16 cellular contexts compared by ENCODE assay signal in genomic region chr17:8494506-8495111, GRCh38.
"Had no signal": no experiment of that assay in that cellular context is flagged by ENCODE, and none has a peak within 500 bp of the region (broad histone marks: within the 10 kb centered on the region; RNA-seq: fewer than 3 reads in every experiment).

No MANE protein-coding gene starts in this region.

- H3K9me3 ChIP-seq: suprapubic skin had no signal

- FAIRE-seq: bronchial epithelial cell, TTC549 had no signal

- DNase-seq: activated B cell treated with CpG ODN at 0.5 μM for 24 hours; activated CD4-positive, alpha-beta T cell treated with anti-CD3 and anti-CD28 coated beads, Interleukin-2, amount 10 ng/mL, durations not matched to agents 24 days and 14 days; activated CD8-positive, alpha-beta memory T cell treated with anti-CD3 and anti-CD28 coated beads, Interleukin-2, amount 50 U/mL, for 4 hours; activated CD8-positive, alpha-beta T cell treated with anti-CD3 and anti-CD28 coated beads, Interleukin-2, amount 10 ng/mL, durations not matched to agents 7 days and 5 days; activated gamma-delta T cell; activated naive CD8-positive, alpha-beta T cell treated with anti-CD3 and anti-CD28 coated beads for 36 hours; activated T-cell treated with anti-CD3 and anti-CD28 coated beads, Interleukin-2, amount 50 U/mL, for 72 hours; dermis blood vessel endothelial cell; occipital lobe; stimulated activated CD4-positive, alpha-beta T cell treated with anti-CD3 and anti-CD28 coated beads, Interleukin-4, amount 100 ng/mL, for 24 hours had no signal

- ATAC-seq: activated CD8-positive, alpha-beta T cell treated with anti-CD3 and anti-CD28 coated beads, Interleukin-2, amount 10 ng/mL, durations not matched to agents 7 days and 5 days; activated T-cell treated with anti-CD3 and anti-CD28 coated beads, Interleukin-2, amount 50 U/mL, for 72 hours had no signal

- H3K27ac ChIP-seq: skin epidermis, suprapubic skin had no signal

- H3K27me3 ChIP-seq: suprapubic skin had no signal

- H3K4me3 Mint-ChIP-seq: activated B cell treated with CpG ODN at 0.5 μM for 24 hours; activated CD4-positive, alpha-beta T cell treated with anti-CD3 and anti-CD28 coated beads, Interleukin-2, amount 10 ng/mL, durations not matched to agents 24 days and 14 days; activated CD8-positive, alpha-beta T cell treated with anti-CD3 and anti-CD28 coated beads, Interleukin-2, amount 10 ng/mL, durations not matched to agents 7 days and 5 days; activated naive CD8-positive, alpha-beta T cell treated with anti-CD3 and anti-CD28 coated beads for 36 hours; activated T-cell treated with anti-CD3 and anti-CD28 coated beads, Interleukin-2, amount 50 U/mL, for 72 hours; nephron; stimulated activated naive CD8-positive, alpha-beta T cell treated with anti-CD3 and anti-CD28 coated beads, Interleukin-15, Interleukin-2, amounts not matched to agents 100 ng/mL and 50 ng/mL, for 24 hours had no signal

- H3K4me3 ChIP-seq: skin epidermis, suprapubic skin had no signal

- H3K4me1 Mint-ChIP-seq: activated B cell treated with CpG ODN at 0.5 μM for 24 hours; activated naive CD8-positive, alpha-beta T cell treated with anti-CD3 and anti-CD28 coated beads for 36 hours; nephron had no signal

- H3K27ac Mint-ChIP-seq: activated B cell treated with CpG ODN at 0.5 μM for 24 hours; activated CD4-positive, alpha-beta T cell treated with anti-CD3 and anti-CD28 coated beads, Interleukin-2, amount 10 ng/mL, durations not matched to agents 24 days and 14 days; activated CD8-positive, alpha-beta T cell treated with anti-CD3 and anti-CD28 coated beads, Interleukin-2, amount 10 ng/mL, durations not matched to agents 7 days and 5 days; activated naive CD8-positive, alpha-beta T cell treated with anti-CD3 and anti-CD28 coated beads for 36 hours; activated T-cell treated with anti-CD3 and anti-CD28 coated beads, Interleukin-2, amount 50 U/mL, for 72 hours; nephron; stimulated activated naive CD8-positive, alpha-beta T cell treated with anti-CD3 and anti-CD28 coated beads, Interleukin-15, Interleukin-2, amounts not matched to agents 100 ng/mL and 50 ng/mL, for 24 hours had no signal

- H3K9me3 Mint-ChIP-seq: activated B cell treated with CpG ODN at 0.5 μM for 24 hours; activated CD4-positive, alpha-beta T cell treated with anti-CD3 and anti-CD28 coated beads, Interleukin-2, amount 10 ng/mL, durations not matched to agents 24 days and 14 days; activated T-cell treated with anti-CD3 and anti-CD28 coated beads, Interleukin-2, amount 50 U/mL, for 72 hours; nephron; stimulated activated naive CD8-positive, alpha-beta T cell treated with anti-CD3 and anti-CD28 coated beads, Interleukin-15, Interleukin-2, amounts not matched to agents 100 ng/mL and 50 ng/mL, for 24 hours had no signal

- H3K4me1 ChIP-seq: suprapubic skin had no signal

- H3K27me3 Mint-ChIP-seq: activated B cell treated with CpG ODN at 0.5 μM for 24 hours; activated CD4-positive, alpha-beta T cell treated with anti-CD3 and anti-CD28 coated beads, Interleukin-2, amount 10 ng/mL, durations not matched to agents 24 days and 14 days; activated naive CD8-positive, alpha-beta T cell treated with anti-CD3 and anti-CD28 coated beads for 36 hours; stimulated activated naive CD8-positive, alpha-beta T cell treated with anti-CD3 and anti-CD28 coated beads, Interleukin-15, Interleukin-2, amounts not matched to agents 100 ng/mL and 50 ng/mL, for 24 hours had no signal
